11 cellular contexts compared by ENCODE assay signal in genomic region chr15:52464478-52464877, GRCh38.
DNase-seq lines count a peak whose midpoint lies in the region; ATAC-seq, FAIRE-seq and TF ChIP-seq lines count a peak whose summit lies in the region.
"Had no signal": no experiment of that assay in that cellular context is flagged by ENCODE, and none has a peak within 500 bp of the region (broad histone marks: within the 10 kb centered on the region; RNA-seq: fewer than 3 reads in every experiment).

No MANE protein-coding gene starts in this region.

- DNase-seq in GM12891 (ENCODE audit: insufficient read length, low spot score) (no peak), dermis blood vessel endothelial cell (peak; percentile 46), LoVo (ENCODE audit: low spot score) (no peak), omental fat pad (ENCODE audit: low spot score) (no peak), SJCRH30 (no peak), activated gamma-delta T cell (lab: John Stamatoyannopoulos, UW) (no peak)
- DNase-seq: foreskin melanocyte had no signal

- no peak overlapping the region for H3K4me3 ChIP-seq in SJCRH30

- TF ChIP-seq CTCF in omental fat pad (IDR thresholded peaks at IDR 0.05): no peak

- TF ChIP-seq POLR2A in GM12891 (IDR thresholded peaks at IDR 0.05; ENCODE audit: low read depth, low read length): no peak

- H3K36me3 ChIP-seq in SJCRH30: no peaks in the 10 kb centered on the region

- H3K4me1 ChIP-seq in SJCRH30: no peaks in the 10 kb centered on the region

- no peak overlapping the region for H3K27ac ChIP-seq in SJCRH30
- H3K27ac ChIP-seq: VCaP had no signal

- no peaks in the 10 kb centered on the region for H3K27me3 ChIP-seq in SJCRH30

- FAIRE-seq in GM12891 (lab: Jason Lieb, UNC): peak; percentile 83
- FAIRE-seq: H1 had no signal

- ATAC-seq in GM19463 (IDR thresholded peaks at IDR 0.05; ENCODE audit: unreplicated experiment) (peak; percentile 46), HG03280 (IDR thresholded peaks at IDR 0.05; ENCODE audit: unreplicated experiment) (peak; percentile 50), omental fat pad (ENCODE audit: low FRiP score) (no peak)

- no peaks in the 10 kb centered on the region for H3K9me3 ChIP-seq in SJCRH30 (replicated peaks)

TF ChIP-seq in GM12891, 5 proteins besides CTCF, POLR2A, EP300 and RAD21:
- no peak for TF ChIP-seq POLR2AphosphoS5 (IDR thresholded peaks at IDR 0.05; ENCODE audit: low read depth, low read length)
- no peak for TF ChIP-seq PAX5 (IDR thresholded peaks at IDR 0.05; ENCODE audit: insufficient read depth, low read length, severe bottlenecking)
- TF ChIP-seq TAF1 (IDR thresholded peaks at IDR 0.05; ENCODE audit: low read depth, low read length): no peak
- no peak for TF ChIP-seq SPI1 (IDR thresholded peaks at IDR 0.05; ENCODE audit: low read depth, low read length)
- TF ChIP-seq POU2F2 (IDR thresholded peaks at IDR 0.05; ENCODE audit: low read depth, low read length): no peak
